Comparison of ENCODE assay signal across 1 cellular context in genomic region chr2:196464311-196464710, GRCh38.
TF ChIP-seq lines count a peak whose summit lies in the region.

No MANE protein-coding gene starts in this region.

TF ChIP-seq in IMR-90, 13 proteins besides CTCF, POLR2A, EP300 and RAD21 (continued from another document):
- TF ChIP-seq BHLHE40 (IDR thresholded peaks at IDR 0.05; ENCODE audit: low read depth, low read length) (no peak), USF2 (IDR thresholded peaks at IDR 0.05; ENCODE audit: low read depth, low read length) (no peak), RCOR1 (IDR thresholded peaks at IDR 0.05; ENCODE audit: insufficient replicate concordance, low read length) (no peak), CHD1 (IDR thresholded peaks at IDR 0.05; ENCODE audit: low read depth, low read length) (no peak), RFX5 (IDR thresholded peaks at IDR 0.05; ENCODE audit: low read depth, low read length) (no peak)
